ENCODE assay signal across 7 cellular contexts in genomic region chrX:19990225-19990518, GRCh38. TPM values are rescaled to one million over a fixed set of nuclear protein-coding genes. Genes with fewer than 3 reads are reported as not detected.
DNase-seq lines count a peak whose midpoint lies in the region; ATAC-seq, FAIRE-seq and TF ChIP-seq lines count a peak whose summit lies in the region.

No MANE protein-coding gene starts in this region.

- peak; percentile 20 for ATAC-seq in GM21717 (IDR thresholded peaks at IDR 0.05; ENCODE audit: unreplicated experiment)

- H3K36me3 ChIP-seq in mesenchymal stem cell (ENCODE audit: control insufficient read depth in 1 of 2, insufficient read depth in 2 of 2, low read depth in 1 of 2, low read length in 2 of 2) (no peaks in the 10 kb centered on the region), vagina (no peaks in the 10 kb centered on the region)

- no peak overlapping the region for H2BK15ac ChIP-seq in mesenchymal stem cell (ENCODE audit: low read depth, poor library complexity, severe bottlenecking)

- no peak overlapping the region for H2AK5ac ChIP-seq in mesenchymal stem cell (ENCODE audit: low read length, severe bottlenecking)

- peak overlapping the region; percentile 75 for H3K4me3 Mint-ChIP-seq in chondrocyte (ENCODE audit: unreplicated experiment)

- peak overlapping the region; percentile 22 for H3K27ac Mint-ChIP-seq in chondrocyte (ENCODE audit: unreplicated experiment)

- H3K27me3 Mint-ChIP-seq in chondrocyte (ENCODE audit: low read depth): no peaks in the 10 kb centered on the region

- H3K4me3 ChIP-seq in mesenchymal stem cell (ENCODE audit: insufficient read depth in 1 of 2, low read depth in 1 of 2, low read length in 2 of 2): peak overlapping the region; percentile 80 to 86
- H3K4me3 ChIP-seq in vagina: peak overlapping the region; percentile 57 to 75

- intact Hi-C loops in vagina (cut with DNase I): no loop called here

- no peak overlapping the region for H2BK12ac ChIP-seq in mesenchymal stem cell (ENCODE audit: low read length in 2 of 2)

- no peak overlapping the region for H3K27ac ChIP-seq in mesenchymal stem cell (ENCODE audit: low read length, poor library complexity, severe bottlenecking)
- H3K27ac ChIP-seq in vagina: peak overlapping the region; percentile 83

- peak; percentile 31 for FAIRE-seq in GM12891 (lab: Jason Lieb, UNC)

- H3K4me2 ChIP-seq in mesenchymal stem cell (ENCODE audit: low read length, poor library complexity, severe bottlenecking): peak overlapping the region; percentile 63

- H3K79me1 ChIP-seq in mesenchymal stem cell (replicated peaks; ENCODE audit: low read length, poor library complexity, severe bottlenecking): no peaks in the 10 kb centered on the region

- no peak overlapping the region for H2AFZ ChIP-seq in mesenchymal stem cell (ENCODE audit: low read depth, low read length)

- H2BK5ac ChIP-seq in mesenchymal stem cell (ENCODE audit: low read depth, low read length, poor library complexity, severe bottlenecking): no peak overlapping the region

- no peak overlapping the region for H3K14ac ChIP-seq in mesenchymal stem cell (ENCODE audit: low read length in 2 of 2)

- H3K23ac ChIP-seq in mesenchymal stem cell (ENCODE audit: low read length in 2 of 2): no peak overlapping the region

- H3K27me3 ChIP-seq in mesenchymal stem cell (ENCODE audit: control insufficient read depth in 1 of 2, insufficient read depth in 1 of 2, low read length in 2 of 2) (peaks cover 0 to 2% of the 10 kb centered on the region in 2 experiments), vagina (no peaks in the 10 kb centered on the region)

- H3K4me1 ChIP-seq in mesenchymal stem cell (ENCODE audit: control insufficient read depth, insufficient read depth, low read depth, low read length) (peaks cover 1% of the 10 kb centered on the region), vagina (peaks cover 4% of the 10 kb centered on the region)

- peaks cover 13% of the 10 kb centered on the region for H3K9me3 Mint-ChIP-seq in chondrocyte (ENCODE audit: low read depth)

- TF ChIP-seq POLR2A in GM12891 (IDR thresholded peaks at IDR 0.05; ENCODE audit: low read depth, low read length) (no peak), vagina (IDR thresholded peaks at IDR 0.05) (no peak)

- TF ChIP-seq CTCF in chondrocyte (IDR thresholded peaks at IDR 0.05) (no peak), vagina (IDR thresholded peaks at IDR 0.05) (no peak)

- H3K9me3 ChIP-seq in mesenchymal stem cell (ENCODE audit: control insufficient read depth, low read length) (peaks cover 3% of the 10 kb centered on the region), vagina (no peaks in the 10 kb centered on the region)

- peaks cover 14% of the 10 kb centered on the region for H3K4me1 Mint-ChIP-seq in chondrocyte (ENCODE audit: low read depth)

- DNase-seq in GM12891 (ENCODE audit: insufficient read length, low spot score) (peak; percentile 11), LHCN-M2 (ENCODE audit: low read depth) (peak; percentile 1), chondrocyte (ENCODE audit: low spot score) (no peak), mesenchymal stem cell (peak; percentile 5), vagina (ENCODE audit: extremely low spot score in 2 of 2) (no peak)
- DNase-seq in activated CD4-positive, alpha-beta T cell treated with anti-CD3 and anti-CD28 coated beads, Interleukin-2, amount 50 U/mL, for 1 hour: no peak

- peak overlapping the region; percentile 86 for H3K9ac ChIP-seq in mesenchymal stem cell (ENCODE audit: low read length)

- no peak overlapping the region for H4K8ac ChIP-seq in mesenchymal stem cell (ENCODE audit: low read length)

- H3K36me3 Mint-ChIP-seq in chondrocyte (ENCODE audit: low read depth): peaks cover 3% of the 10 kb centered on the region

- H4K91ac ChIP-seq in mesenchymal stem cell (ENCODE audit: low read length): no peak overlapping the region

- WGBS in mesenchymal stem cell: 4% methylated on average over 15 of the region's 19 CpGs

- peak overlapping the region in 1 of 2 experiments; percentile 62 for H3K18ac ChIP-seq in mesenchymal stem cell (ENCODE audit: low read depth in 1 of 2, low read length in 2 of 2)

- no peak overlapping the region for H3K4ac ChIP-seq in mesenchymal stem cell (ENCODE audit: low read depth in 1 of 2, low read length in 2 of 2)

- no peak overlapping the region for H2BK120ac ChIP-seq in mesenchymal stem cell (ENCODE audit: low read depth, low read length)

TF ChIP-seq in GM12891, 5 proteins besides CTCF, POLR2A, EP300 and RAD21:
- TF ChIP-seq SPI1 (IDR thresholded peaks at IDR 0.05; ENCODE audit: low read depth, low read length) (no peak), TAF1 (IDR thresholded peaks at IDR 0.05; ENCODE audit: low read depth, low read length) (no peak), POU2F2 (IDR thresholded peaks at IDR 0.05; ENCODE audit: low read depth, low read length) (no peak), POLR2AphosphoS5 (IDR thresholded peaks at IDR 0.05; ENCODE audit: low read depth, low read length) (no peak), PAX5 (IDR thresholded peaks at IDR 0.05; ENCODE audit: insufficient read depth, low read length, severe bottlenecking) (no peak)

RNA-seq across cellular contexts. Expression of gene BCLAF3, which starts 0.7 kb away (rescaled TPM):
- 0.89 TPM for polyA plus RNA-seq in GM12891 (2012; ENCODE audit: low read depth, missing spikeins)
- 1.3 and 1.5 TPM in 2 replicates for total RNA-seq in LHCN-M2 (2014; rRNA removed)
- polyA plus RNA-seq in LHCN-M2 (2012): 1.0 TPM
- total RNA-seq in chondrocyte: 8.3 to 9.4 TPM (median 8.9 TPM) in 3 replicates
- polyA plus RNA-seq in mesenchymal stem cell (2013, experiment 1 of 2): 3.7 TPM
- 3.8 TPM for polyA plus RNA-seq in mesenchymal stem cell (2013, experiment 2 of 2)
- total RNA-seq in vagina: 11.8 TPM

Comparison
In these comparisons a context has a peak if more than half of its experiments do, and no peak if none do; other contexts are left out.
1. DNase-seq: peak in GM12891 (single experiment), LHCN-M2 (single experiment) and mesenchymal stem cell (single experiment); none in chondrocyte (single experiment), vagina (0 of 2) and activated CD4-positive, alpha-beta T cell treated with anti-CD3 and anti-CD28 coated beads, Interleukin-2, amount 50 U/mL, for 1 hour (single experiment).